ENCODE assay signal across 1 cellular context in the genomic region with DNA sequence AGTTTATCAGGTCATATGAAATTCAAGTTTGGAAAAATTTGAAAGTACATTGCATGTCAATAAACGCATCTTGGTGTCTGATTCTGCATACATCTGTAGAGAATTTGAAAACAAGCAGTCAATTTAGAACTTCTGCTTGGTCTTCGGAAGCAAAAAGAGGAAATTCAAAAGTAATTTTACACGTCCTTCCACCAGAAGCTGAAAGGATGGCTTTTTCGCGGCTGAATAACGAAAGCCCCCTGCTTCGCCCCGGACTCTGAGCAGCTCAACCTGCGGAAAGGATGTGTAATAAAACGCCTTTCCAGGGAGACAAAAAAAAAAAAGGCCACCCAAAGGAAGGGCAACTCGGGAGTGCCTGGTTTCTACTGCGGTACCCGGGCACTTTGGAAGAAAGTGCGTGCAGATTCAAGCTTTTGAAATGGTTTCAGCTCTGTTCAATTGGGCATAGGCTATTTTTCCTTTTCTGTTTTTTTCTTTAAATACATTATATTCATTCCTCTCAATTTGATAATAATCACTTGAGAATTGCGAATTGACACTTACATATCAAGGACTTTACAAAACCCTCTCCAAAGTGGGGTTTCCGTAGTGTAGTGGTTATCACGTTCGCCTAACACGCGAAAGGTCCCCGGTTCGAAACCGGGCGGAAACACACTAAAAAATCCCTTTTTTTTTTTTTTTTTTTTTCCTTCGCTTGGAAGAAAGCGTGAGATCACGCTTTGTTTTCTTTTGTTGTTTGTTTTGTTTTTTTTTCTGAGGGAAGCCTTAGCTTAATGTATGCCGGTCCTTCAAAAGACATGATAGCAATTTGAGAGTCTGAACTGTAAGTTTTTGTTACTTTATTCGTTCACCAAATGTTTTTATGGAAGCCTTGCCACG.
A peak's percentile ranks its signal among the peaks of the same experiment; 100 is the strongest.
TF ChIP-seq lines count a peak whose summit lies in the region.

No MANE protein-coding gene starts in this region.

TF ChIP-seq in HepG2, 621 proteins besides CTCF, POLR2A, EP300 and RAD21 (continued from another document and continues in another):
- TF ChIP-seq, protein P1, sequence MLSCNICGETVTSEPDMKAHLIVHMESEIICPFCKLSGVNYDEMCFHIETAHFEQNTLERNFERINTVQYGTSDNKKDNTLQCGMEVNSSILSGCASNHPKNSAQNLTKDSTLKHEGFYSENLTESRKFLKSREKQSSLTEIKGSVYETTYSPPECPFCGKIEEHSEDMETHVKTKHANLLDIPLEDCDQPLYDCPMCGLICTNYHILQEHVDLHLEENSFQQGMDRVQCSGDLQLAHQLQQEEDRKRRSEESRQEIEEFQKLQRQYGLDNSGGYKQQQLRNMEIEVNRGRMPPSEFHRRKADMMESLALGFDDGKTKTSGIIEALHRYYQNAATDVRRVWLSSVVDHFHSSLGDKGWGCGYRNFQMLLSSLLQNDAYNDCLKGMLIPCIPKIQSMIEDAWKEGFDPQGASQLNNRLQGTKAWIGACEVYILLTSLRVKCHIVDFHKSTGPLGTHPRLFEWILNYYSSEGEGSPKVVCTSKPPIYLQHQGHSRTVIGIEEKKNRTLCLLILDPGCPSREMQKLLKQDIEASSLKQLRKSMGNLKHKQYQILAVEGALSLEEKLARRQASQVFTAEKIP (CRISPR knock-in tag; IDR thresholded peaks at IDR 0.05; ENCODE audit: borderline replicate concordance), result no peak
- TF ChIP-seq SETDB1 (CRISPR knock-in tag; IDR thresholded peaks at IDR 0.05; ENCODE audit: borderline replicate concordance), result no peak
- TF ChIP-seq NKX3-1 (CRISPR knock-in tag; IDR thresholded peaks at IDR 0.05), result 0 out of 2 replicates have a peak, but pooled peaks have one; percentile 51
- TF ChIP-seq ZNF256 (CRISPR knock-in tag; conservative IDR thresholded peaks at IDR 0.05), result no peak
- TF ChIP-seq, protein P2, sequence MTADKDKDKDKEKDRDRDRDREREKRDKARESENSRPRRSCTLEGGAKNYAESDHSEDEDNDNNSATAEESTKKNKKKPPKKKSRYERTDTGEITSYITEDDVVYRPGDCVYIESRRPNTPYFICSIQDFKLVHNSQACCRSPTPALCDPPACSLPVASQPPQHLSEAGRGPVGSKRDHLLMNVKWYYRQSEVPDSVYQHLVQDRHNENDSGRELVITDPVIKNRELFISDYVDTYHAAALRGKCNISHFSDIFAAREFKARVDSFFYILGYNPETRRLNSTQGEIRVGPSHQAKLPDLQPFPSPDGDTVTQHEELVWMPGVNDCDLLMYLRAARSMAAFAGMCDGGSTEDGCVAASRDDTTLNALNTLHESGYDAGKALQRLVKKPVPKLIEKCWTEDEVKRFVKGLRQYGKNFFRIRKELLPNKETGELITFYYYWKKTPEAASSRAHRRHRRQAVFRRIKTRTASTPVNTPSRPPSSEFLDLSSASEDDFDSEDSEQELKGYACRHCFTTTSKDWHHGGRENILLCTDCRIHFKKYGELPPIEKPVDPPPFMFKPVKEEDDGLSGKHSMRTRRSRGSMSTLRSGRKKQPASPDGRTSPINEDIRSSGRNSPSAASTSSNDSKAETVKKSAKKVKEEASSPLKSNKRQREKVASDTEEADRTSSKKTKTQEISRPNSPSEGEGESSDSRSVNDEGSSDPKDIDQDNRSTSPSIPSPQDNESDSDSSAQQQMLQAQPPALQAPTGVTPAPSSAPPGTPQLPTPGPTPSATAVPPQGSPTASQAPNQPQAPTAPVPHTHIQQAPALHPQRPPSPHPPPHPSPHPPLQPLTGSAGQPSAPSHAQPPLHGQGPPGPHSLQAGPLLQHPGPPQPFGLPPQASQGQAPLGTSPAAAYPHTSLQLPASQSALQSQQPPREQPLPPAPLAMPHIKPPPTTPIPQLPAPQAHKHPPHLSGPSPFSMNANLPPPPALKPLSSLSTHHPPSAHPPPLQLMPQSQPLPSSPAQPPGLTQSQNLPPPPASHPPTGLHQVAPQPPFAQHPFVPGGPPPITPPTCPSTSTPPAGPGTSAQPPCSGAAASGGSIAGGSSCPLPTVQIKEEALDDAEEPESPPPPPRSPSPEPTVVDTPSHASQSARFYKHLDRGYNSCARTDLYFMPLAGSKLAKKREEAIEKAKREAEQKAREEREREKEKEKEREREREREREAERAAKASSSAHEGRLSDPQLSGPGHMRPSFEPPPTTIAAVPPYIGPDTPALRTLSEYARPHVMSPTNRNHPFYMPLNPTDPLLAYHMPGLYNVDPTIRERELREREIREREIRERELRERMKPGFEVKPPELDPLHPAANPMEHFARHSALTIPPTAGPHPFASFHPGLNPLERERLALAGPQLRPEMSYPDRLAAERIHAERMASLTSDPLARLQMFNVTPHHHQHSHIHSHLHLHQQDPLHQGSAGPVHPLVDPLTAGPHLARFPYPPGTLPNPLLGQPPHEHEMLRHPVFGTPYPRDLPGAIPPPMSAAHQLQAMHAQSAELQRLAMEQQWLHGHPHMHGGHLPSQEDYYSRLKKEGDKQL (CRISPR knock-in tag; IDR thresholded peaks at IDR 0.05; ENCODE audit: low read depth), result no peak
- TF ChIP-seq, protein P3, sequence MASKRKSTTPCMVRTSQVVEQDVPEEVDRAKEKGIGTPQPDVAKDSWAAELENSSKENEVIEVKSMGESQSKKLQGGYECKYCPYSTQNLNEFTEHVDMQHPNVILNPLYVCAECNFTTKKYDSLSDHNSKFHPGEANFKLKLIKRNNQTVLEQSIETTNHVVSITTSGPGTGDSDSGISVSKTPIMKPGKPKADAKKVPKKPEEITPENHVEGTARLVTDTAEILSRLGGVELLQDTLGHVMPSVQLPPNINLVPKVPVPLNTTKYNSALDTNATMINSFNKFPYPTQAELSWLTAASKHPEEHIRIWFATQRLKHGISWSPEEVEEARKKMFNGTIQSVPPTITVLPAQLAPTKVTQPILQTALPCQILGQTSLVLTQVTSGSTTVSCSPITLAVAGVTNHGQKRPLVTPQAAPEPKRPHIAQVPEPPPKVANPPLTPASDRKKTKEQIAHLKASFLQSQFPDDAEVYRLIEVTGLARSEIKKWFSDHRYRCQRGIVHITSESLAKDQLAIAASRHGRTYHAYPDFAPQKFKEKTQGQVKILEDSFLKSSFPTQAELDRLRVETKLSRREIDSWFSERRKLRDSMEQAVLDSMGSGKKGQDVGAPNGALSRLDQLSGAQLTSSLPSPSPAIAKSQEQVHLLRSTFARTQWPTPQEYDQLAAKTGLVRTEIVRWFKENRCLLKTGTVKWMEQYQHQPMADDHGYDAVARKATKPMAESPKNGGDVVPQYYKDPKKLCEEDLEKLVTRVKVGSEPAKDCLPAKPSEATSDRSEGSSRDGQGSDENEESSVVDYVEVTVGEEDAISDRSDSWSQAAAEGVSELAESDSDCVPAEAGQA (IDR thresholded peaks at IDR 0.05; ENCODE audit: low read depth), result no peak
- TF ChIP-seq, protein P3 (CRISPR knock-in tag; IDR thresholded peaks at IDR 0.05; ENCODE audit: borderline replicate concordance), result no peak
- TF ChIP-seq KLF12 (CRISPR knock-in tag; IDR thresholded peaks at IDR 0.05; ENCODE audit: borderline replicate concordance), result no peak
- TF ChIP-seq RXRB (CRISPR knock-in tag; IDR thresholded peaks at IDR 0.05; ENCODE audit: borderline replicate concordance), result peak; percentile 23; the same call in 1 of the 2 replicates
- TF ChIP-seq, protein P4, sequence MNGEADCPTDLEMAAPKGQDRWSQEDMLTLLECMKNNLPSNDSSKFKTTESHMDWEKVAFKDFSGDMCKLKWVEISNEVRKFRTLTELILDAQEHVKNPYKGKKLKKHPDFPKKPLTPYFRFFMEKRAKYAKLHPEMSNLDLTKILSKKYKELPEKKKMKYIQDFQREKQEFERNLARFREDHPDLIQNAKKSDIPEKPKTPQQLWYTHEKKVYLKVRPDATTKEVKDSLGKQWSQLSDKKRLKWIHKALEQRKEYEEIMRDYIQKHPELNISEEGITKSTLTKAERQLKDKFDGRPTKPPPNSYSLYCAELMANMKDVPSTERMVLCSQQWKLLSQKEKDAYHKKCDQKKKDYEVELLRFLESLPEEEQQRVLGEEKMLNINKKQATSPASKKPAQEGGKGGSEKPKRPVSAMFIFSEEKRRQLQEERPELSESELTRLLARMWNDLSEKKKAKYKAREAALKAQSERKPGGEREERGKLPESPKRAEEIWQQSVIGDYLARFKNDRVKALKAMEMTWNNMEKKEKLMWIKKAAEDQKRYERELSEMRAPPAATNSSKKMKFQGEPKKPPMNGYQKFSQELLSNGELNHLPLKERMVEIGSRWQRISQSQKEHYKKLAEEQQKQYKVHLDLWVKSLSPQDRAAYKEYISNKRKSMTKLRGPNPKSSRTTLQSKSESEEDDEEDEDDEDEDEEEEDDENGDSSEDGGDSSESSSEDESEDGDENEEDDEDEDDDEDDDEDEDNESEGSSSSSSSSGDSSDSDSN (CRISPR knock-in tag; IDR thresholded peaks at IDR 0.05), result no peak; the same call in 1 of the 2 replicates
- 0 out of 2 replicates have a peak, but pooled peaks have one; percentile 42 for TF ChIP-seq ZFP1 (CRISPR knock-in tag; IDR thresholded peaks at IDR 0.05)
- TF ChIP-seq MED1 (CRISPR knock-in tag; IDR thresholded peaks at IDR 0.05), result 0 out of 2 replicates have a peak, but pooled peaks have one; percentile 14
- TF ChIP-seq, protein P5, sequence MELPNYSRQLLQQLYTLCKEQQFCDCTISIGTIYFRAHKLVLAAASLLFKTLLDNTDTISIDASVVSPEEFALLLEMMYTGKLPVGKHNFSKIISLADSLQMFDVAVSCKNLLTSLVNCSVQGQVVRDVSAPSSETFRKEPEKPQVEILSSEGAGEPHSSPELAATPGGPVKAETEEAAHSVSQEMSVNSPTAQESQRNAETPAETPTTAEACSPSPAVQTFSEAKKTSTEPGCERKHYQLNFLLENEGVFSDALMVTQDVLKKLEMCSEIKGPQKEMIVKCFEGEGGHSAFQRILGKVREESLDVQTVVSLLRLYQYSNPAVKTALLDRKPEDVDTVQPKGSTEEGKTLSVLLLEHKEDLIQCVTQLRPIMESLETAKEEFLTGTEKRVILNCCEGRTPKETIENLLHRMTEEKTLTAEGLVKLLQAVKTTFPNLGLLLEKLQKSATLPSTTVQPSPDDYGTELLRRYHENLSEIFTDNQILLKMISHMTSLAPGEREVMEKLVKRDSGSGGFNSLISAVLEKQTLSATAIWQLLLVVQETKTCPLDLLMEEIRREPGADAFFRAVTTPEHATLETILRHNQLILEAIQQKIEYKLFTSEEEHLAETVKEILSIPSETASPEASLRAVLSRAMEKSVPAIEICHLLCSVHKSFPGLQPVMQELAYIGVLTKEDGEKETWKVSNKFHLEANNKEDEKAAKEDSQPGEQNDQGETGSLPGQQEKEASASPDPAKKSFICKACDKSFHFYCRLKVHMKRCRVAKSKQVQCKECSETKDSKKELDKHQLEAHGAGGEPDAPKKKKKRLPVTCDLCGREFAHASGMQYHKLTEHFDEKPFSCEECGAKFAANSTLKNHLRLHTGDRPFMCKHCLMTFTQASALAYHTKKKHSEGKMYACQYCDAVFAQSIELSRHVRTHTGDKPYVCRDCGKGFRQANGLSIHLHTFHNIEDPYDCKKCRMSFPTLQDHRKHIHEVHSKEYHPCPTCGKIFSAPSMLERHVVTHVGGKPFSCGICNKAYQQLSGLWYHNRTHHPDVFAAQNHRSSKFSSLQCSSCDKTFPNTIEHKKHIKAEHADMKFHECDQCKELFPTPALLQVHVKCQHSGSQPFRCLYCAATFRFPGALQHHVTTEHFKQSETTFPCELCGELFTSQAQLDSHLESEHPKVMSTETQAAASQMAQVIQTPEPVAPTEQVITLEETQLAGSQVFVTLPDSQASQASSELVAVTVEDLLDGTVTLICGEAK (IDR thresholded peaks at IDR 0.05), result no peak
- TF ChIP-seq, protein P5 (CRISPR knock-in tag; IDR thresholded peaks at IDR 0.05), result peak; percentile 45; the same call in 1 of the 2 replicates
- TF ChIP-seq KLF6 (CRISPR knock-in tag; IDR thresholded peaks at IDR 0.05), result no peak
- TF ChIP-seq, protein P6, sequence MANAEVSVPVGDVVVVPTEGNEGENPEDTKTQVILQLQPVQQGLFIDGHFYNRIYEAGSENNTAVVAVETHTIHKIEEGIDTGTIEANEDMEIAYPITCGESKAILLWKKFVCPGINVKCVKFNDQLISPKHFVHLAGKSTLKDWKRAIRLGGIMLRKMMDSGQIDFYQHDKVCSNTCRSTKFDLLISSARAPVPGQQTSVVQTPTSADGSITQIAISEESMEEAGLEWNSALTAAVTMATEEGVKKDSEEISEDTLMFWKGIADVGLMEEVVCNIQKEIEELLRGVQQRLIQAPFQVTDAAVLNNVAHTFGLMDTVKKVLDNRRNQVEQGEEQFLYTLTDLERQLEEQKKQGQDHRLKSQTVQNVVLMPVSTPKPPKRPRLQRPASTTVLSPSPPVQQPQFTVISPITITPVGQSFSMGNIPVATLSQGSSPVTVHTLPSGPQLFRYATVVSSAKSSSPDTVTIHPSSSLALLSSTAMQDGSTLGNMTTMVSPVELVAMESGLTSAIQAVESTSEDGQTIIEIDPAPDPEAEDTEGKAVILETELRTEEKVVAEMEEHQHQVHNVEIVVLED (CRISPR knock-in tag; IDR thresholded peaks at IDR 0.05; ENCODE audit: borderline replicate concordance), result no peak
- TF ChIP-seq ZNF263 (CRISPR knock-in tag; IDR thresholded peaks at IDR 0.05), result no peak
